In genomic region chr13:84377071-84377470, GRCh38 we compare ENCODE assay signal across 23 cellular contexts.
"Had no signal": no experiment of that assay in that cellular context is flagged by ENCODE, and none has a peak within 500 bp of the region (broad histone marks: within the 10 kb centered on the region; RNA-seq: fewer than 3 reads in every experiment).

No MANE protein-coding gene starts in this region.

- H3K36me3 ChIP-seq: neural progenitor cell, pancreas, right lobe of liver, stomach, thyroid gland had no signal

- H3K27me3 ChIP-seq: dorsolateral prefrontal cortex, neural progenitor cell, pancreas, right lobe of liver, stomach, thyroid gland had no signal

- H3K4me3 ChIP-seq: dorsolateral prefrontal cortex, lung, neural progenitor cell, pancreas, right lobe of liver, stomach, thyroid gland had no signal

- H3K9me3 ChIP-seq: pancreas, right lobe of liver, stomach, thyroid gland had no signal

- H2AFZ ChIP-seq: neural progenitor cell had no signal

- H3K4me1 ChIP-seq: neural progenitor cell, pancreas, right lobe of liver, stomach, thyroid gland had no signal

- ATAC-seq: naive thymus-derived CD4-positive, alpha-beta T cell; pancreas; right lobe of liver; stimulated activated effector memory CD8-positive, alpha-beta T cell treated with anti-CD3 and anti-CD28 coated beads, Interleukin-12 subunit alpha, Interleukin-12 subunit beta, amount 100 ng/mL, for 72 hours had no signal

- DNase-seq: dorsolateral prefrontal cortex; effector CD4-positive, alpha-beta T cell; hypothalamus; immature natural killer cell; islet precursor cell; kidney glomerular epithelial cell; mesenchymal stem cell; midbrain; naive thymus-derived CD4-positive, alpha-beta T cell; occipital lobe; pancreas; right lobe of liver; small intestine; stimulated activated CD4-positive, alpha-beta T cell treated with anti-CD3 and anti-CD28 coated beads, Interleukin-12 subunit alpha, Interleukin-12 subunit beta, amount 100 ng/mL, for 4 hours; stimulated activated CD4-positive, alpha-beta T cell treated with anti-CD3 and anti-CD28 coated beads, Interleukin-1b, Interleukin-23, amount 100 ng/mL, for 48 hours; stimulated activated CD4-positive, alpha-beta T cell treated with anti-CD3 and anti-CD28 coated beads, Interleukin-4, amount 100 ng/mL, for 24 hours; stimulated activated naive CD4-positive, alpha-beta T cell treated with Interleukin-2 at 50 U/mL for 16 hours; stomach; thyroid gland; trophoblast cell had no signal
